Comparison of ENCODE assay signal across 8 cellular contexts in the genomic region with DNA sequence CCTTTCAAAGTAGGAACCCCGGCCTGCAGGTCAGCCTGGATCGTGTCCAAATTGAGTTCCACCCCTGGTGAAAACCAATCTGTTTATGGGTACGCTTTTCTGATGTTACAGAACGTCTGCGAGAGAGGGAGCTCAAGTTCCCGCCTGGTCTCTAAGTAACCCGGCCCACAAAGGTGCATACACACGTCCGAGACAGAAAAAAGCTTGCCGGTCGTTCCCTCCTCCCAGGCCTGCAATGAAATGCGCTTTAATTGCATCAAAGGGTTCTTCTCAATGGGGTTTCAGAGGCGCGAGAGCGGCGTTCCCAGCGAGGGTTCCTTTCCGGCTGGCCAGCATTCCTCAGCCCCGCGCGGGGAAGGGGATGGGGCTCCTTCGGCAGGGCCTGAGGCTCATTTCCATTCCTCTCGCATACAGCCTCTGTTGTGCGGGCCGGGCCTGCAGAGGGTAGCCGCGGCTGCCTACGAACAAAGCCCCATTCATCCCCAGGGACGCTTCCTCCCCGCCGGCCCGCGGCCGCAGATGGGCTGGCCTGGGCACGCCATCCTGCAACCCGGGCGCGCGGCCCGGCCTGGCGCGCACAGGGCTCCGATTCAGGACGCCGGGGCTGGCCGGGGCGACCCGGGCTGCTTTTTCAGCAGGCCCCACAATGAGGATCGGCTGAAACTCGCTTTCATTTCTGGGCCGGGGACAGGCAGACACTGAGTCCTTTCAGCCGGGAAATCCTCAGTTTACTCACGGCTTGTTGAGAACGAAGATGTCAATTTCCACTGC.
A peak's percentile ranks its signal among the peaks of the same experiment; 100 is the strongest.
DNase-seq lines count a peak whose midpoint lies in the region; ATAC-seq, FAIRE-seq and TF ChIP-seq lines count a peak whose summit lies in the region.

No MANE protein-coding gene starts in this region.

- H3K4me1 ChIP-seq in fibroblast of lung (ENCODE audit: control insufficient read depth, extremely low read depth, insufficient read depth, low read length): peaks cover 10% of the 10 kb centered on the region
- H3K4me1 ChIP-seq in mucosa of rectum (ENCODE audit: control insufficient read depth in 2 of 2, insufficient read depth in 2 of 2, low read length in 2 of 2): peaks cover 28 to 44% of the 10 kb centered on the region in 2 donors
- no peaks in the 10 kb centered on the region for H3K4me1 ChIP-seq in urinary bladder (ENCODE audit: insufficient read depth)

- H3K9me3 Mint-ChIP-seq in activated CD4-positive, alpha-beta memory T cell treated with anti-CD3 and anti-CD28 coated beads for 36 hours: no peaks in the 10 kb centered on the region

- H3K4me1 Mint-ChIP-seq in activated CD4-positive, alpha-beta memory T cell treated with anti-CD3 and anti-CD28 coated beads for 36 hours (ENCODE audit: low read depth): peaks cover 27% of the 10 kb centered on the region

- intact Hi-C loops in activated CD4-positive, alpha-beta memory T cell treated with anti-CD3 and anti-CD28 coated beads for 36 hours (cut with micrococcal nuclease): loop anchor here (5.0 to 10.0 kb wide), 2 partner anchors 180 to 622 kb away; a partner anchor contains a TSS

- H3K9ac ChIP-seq in fibroblast of lung (ENCODE audit: insufficient read depth, low read length) (peak overlapping the region; percentile 73), mucosa of rectum (ENCODE audit: low read depth in 1 of 2, low read length in 2 of 2) (peak overlapping the region; percentile 52 to 73)

- H4K20me1 ChIP-seq in fibroblast of lung (ENCODE audit: control insufficient read depth, extremely low read depth, insufficient read depth, low read length): no peaks in the 10 kb centered on the region

- H3K79me2 ChIP-seq in fibroblast of lung (ENCODE audit: control insufficient read depth, insufficient read depth, low read length): no peaks in the 10 kb centered on the region

- TF ChIP-seq CTCF in GM12865 (IDR thresholded peaks at IDR 0.05; ENCODE audit: insufficient read depth, low read depth, low read length, missing control alignments) (peak; percentile 18), fibroblast of lung (conservative IDR thresholded peaks at IDR 0.05 in 1 of 2, IDR thresholded peaks at IDR 0.05 in 1 of 2; ENCODE audit: low read depth in 1 of 2, low read length in 2 of 2) (peak in 1 of 2 donors; percentile 31)

- H3K36me3 ChIP-seq in fibroblast of lung (ENCODE audit: control insufficient read depth, insufficient read depth, low read length) (no peaks in the 10 kb centered on the region), mucosa of rectum (ENCODE audit: control insufficient read depth in 2 of 2, insufficient read depth in 2 of 2, low read length in 2 of 2) (no peaks in the 10 kb centered on the region), urinary bladder (ENCODE audit: insufficient read depth) (no peaks in the 10 kb centered on the region)

- H2AFZ ChIP-seq in fibroblast of lung (ENCODE audit: low read length): peak overlapping the region; percentile 61

- H3K4me3 Mint-ChIP-seq in activated CD4-positive, alpha-beta memory T cell treated with anti-CD3 and anti-CD28 coated beads for 36 hours: peak overlapping the region; percentile 50

- POLR2A ChIA-PET in activated CD4-positive, alpha-beta memory T cell treated with anti-CD3 and anti-CD28 coated beads for 36 hours (lab: Charles Lee): no interaction called here

- H3K27ac Mint-ChIP-seq in activated CD4-positive, alpha-beta memory T cell treated with anti-CD3 and anti-CD28 coated beads for 36 hours: no peak overlapping the region

- peak overlapping the region; percentile 87 for H3K4me2 ChIP-seq in fibroblast of lung (ENCODE audit: extremely low read depth, insufficient read depth, low read length)

- CTCF ChIA-PET in activated CD4-positive, alpha-beta memory T cell treated with anti-CD3 and anti-CD28 coated beads for 36 hours (lab: Charles Lee): no interaction called here

- peaks cover 59% of the 10 kb centered on the region for H3K27me3 Mint-ChIP-seq in activated CD4-positive, alpha-beta memory T cell treated with anti-CD3 and anti-CD28 coated beads for 36 hours

- under 1% methylated on average over 54 of the region's 54 CpGs for WGBS in urinary bladder

- H3K9me3 ChIP-seq in fibroblast of lung (ENCODE audit: control insufficient read depth, insufficient read depth, low read depth, low read length) (no peaks in the 10 kb centered on the region), mucosa of rectum (ENCODE audit: control insufficient read depth in 2 of 2, low read length in 2 of 2) (no peaks in the 10 kb centered on the region)

- ATAC-seq in HG02571 (IDR thresholded peaks at IDR 0.05; ENCODE audit: unreplicated experiment): peak; percentile 61

- H3K27me3 ChIP-seq in fibroblast of lung (ENCODE audit: control insufficient read depth, insufficient read depth, low read length) (no peaks in the 10 kb centered on the region), mucosa of rectum (ENCODE audit: control insufficient read depth in 2 of 2, insufficient read depth in 2 of 2, low read length in 2 of 2) (no peaks in the 10 kb centered on the region)

- peak overlapping the region; percentile 63 for H3K4me3 ChIP-seq in GM12865 (ENCODE audit: low read depth, low read length)
- H3K4me3 ChIP-seq in fibroblast of lung (replicated peaks in 1 of 4; ENCODE audit: control extremely low read depth in 1 of 4, insufficient read depth in 1 of 4, low read depth in 3 of 4, low read length in 4 of 4): peak overlapping the region in 3 of 4 experiments; percentile 12 to 55 (median 44)
- H3K4me3 ChIP-seq in mucosa of rectum (ENCODE audit: low read length in 2 of 2): peak overlapping the region; percentile 74 to 77
- H3K4me3 ChIP-seq in urinary bladder (ENCODE audit: low read depth, low read length): peak overlapping the region; percentile 54

- H3K27ac ChIP-seq in fibroblast of lung (ENCODE audit: insufficient read depth, low read length) (peak overlapping the region; percentile 74), mucosa of rectum (ENCODE audit: low read depth in 2 of 2, low read length in 2 of 2) (peak overlapping the region; percentile 92 to 94), urinary bladder (ENCODE audit: low read depth) (peak overlapping the region; percentile 89)

- peak; percentile 80 for DNase-seq in GM12865 (ENCODE audit: low read depth)
- peak; percentile 84 for DNase-seq in NAMALWA (ENCODE audit: low spot score)
- DNase-seq in activated CD4-positive, alpha-beta memory T cell treated with anti-CD3 and anti-CD28 coated beads for 36 hours: peak; percentile 38
- peak; percentile 81 to 82 for DNase-seq in fibroblast of lung (ENCODE audit: low read depth in 2 of 2)

- no peaks in the 10 kb centered on the region for H3K36me3 Mint-ChIP-seq in activated CD4-positive, alpha-beta memory T cell treated with anti-CD3 and anti-CD28 coated beads for 36 hours

- peak; percentile 77 for FAIRE-seq in A204.1 (lab: Jason Lieb, UNC)

Comparison
In these comparisons a context has a peak if more than half of its experiments do, and no peak if none do; other contexts are left out.
1. Peak in every context shown above with its lines: DNase-seq, ATAC-seq, H3K4me3 ChIP-seq and H3K27ac ChIP-seq.